Comparison of ENCODE assay signal across 24 cellular contexts in the genomic region with DNA sequence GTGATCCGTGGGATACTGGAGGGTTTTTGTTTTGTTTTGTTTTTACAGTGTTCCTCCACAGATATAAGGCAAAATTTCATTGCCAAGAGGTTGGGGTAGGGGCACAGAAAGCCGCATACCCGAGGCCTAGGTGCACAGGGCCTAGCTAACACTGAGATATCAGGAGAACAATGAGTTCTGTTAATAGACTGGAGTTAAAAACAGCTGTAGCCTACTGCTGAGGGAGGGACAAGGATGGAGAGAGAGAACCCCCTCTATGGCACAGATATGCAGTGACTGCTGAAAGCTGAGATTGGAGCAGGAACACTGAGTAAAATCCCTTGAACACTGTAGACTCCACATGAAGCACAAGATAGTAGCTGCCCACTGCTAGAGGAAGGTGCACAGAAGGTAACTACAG.
"Had no signal": no experiment of that assay in that cellular context is flagged by ENCODE, and none has a peak within 500 bp of the region (broad histone marks: within the 10 kb centered on the region; RNA-seq: fewer than 3 reads in every experiment).

No MANE protein-coding gene starts in this region.

- H3K27ac ChIP-seq: SJSA1, SK-N-MC had no signal

- H3K9me3 ChIP-seq: SJSA1 had no signal

- DNase-seq: IMR-90, Karpas-422, KG1, MG63, NCI-H1092, NCI-H1105 treated with DMSO at 0.1 percent for 48 hours, NCI-H1417 treated with DMSO at 0.1 percent for 48 hours, NCI-H146, NCI-H1694 treated with DMSO at 0.1 percent for 48 hours, NCI-H2029, NCI-H2081 treated with DMSO at 0.1 percent for 48 hours, NCI-H2171, NCI-H226, NCI-H446, NCI-H510A, NCI-H524 treated with DMSO at 0.1 percent for 48 hours, NCI-H69, NCI-H774, Right ventricle myocardium superior, RPMI8226, SIG-M5, SW 1271 had no signal

- H3K4me3 ChIP-seq: MG63, SJSA1, SK-N-MC had no signal

- H3K4me1 ChIP-seq: SJSA1 had no signal

- H3K27me3 ChIP-seq: MG63, SJSA1 had no signal
